Comparison of ENCODE assay signal across 2 cellular contexts in genomic region chr18:46167971-46168370, GRCh38.
TF ChIP-seq lines count a peak whose summit lies in the region.

No MANE protein-coding gene starts in this region.

TF ChIP-seq in GM23338, 12 proteins besides CTCF, POLR2A, EP300 and RAD21 (continued from another document):
- TF ChIP-seq CREB1 (CRISPR knock-in tag; IDR thresholded peaks at IDR 0.05; ENCODE audit: low read depth) (no peak), JUNB (IDR thresholded peaks at IDR 0.05; ENCODE audit: unreplicated experiment) (no peak), NANOG (IDR thresholded peaks at IDR 0.05; ENCODE audit: borderline replicate concordance) (no peak), REST (IDR thresholded peaks at IDR 0.05; ENCODE audit: unreplicated experiment) (no peak), STAT1 (IDR thresholded peaks at IDR 0.05; ENCODE audit: unreplicated experiment) (no peak)

TF ChIP-seq in GM12878, 131 proteins besides CTCF, POLR2A, EP300 and RAD21 (continued from another document and continues in another):
- TF ChIP-seq BCL3 (IDR thresholded peaks at IDR 0.05; ENCODE audit: borderline replicate concordance, insufficient read depth, low read depth, low read length, poor library complexity, severe bottlenecking) = no peak
- peak; percentile 48; the same call in 1 of the 2 replicates for TF ChIP-seq RAD51 (IDR thresholded peaks at IDR 0.05)
- TF ChIP-seq ETV6 (conservative IDR thresholded peaks at IDR 0.05 in 1 of 2, IDR thresholded peaks at IDR 0.05 in 1 of 2; ENCODE audit: borderline replicate concordance in 1 of 2, low read depth in 1 of 2) = peak in 1 of 2 experiments; percentile 95; a peak in 2 of 4 replicates
- TF ChIP-seq EZH2 (IDR thresholded peaks at IDR 0.05; ENCODE audit: borderline replicate concordance, control insufficient read depth, low read depth, low read length) = no peak
- no peak for TF ChIP-seq ZBTB4 (CRISPR knock-in tag; IDR thresholded peaks at IDR 0.05)
- TF ChIP-seq SMAD5 (IDR thresholded peaks at IDR 0.05; ENCODE audit: low read depth) = no peak
- TF ChIP-seq RBBP5 (conservative IDR thresholded peaks at IDR 0.05) = no peak
- TF ChIP-seq PML (IDR thresholded peaks at IDR 0.05; ENCODE audit: low read length) = no peak
- TF ChIP-seq EED (IDR thresholded peaks at IDR 0.05; ENCODE audit: low read depth) = peak; percentile 80
- 0 out of 2 replicates have a peak, but pooled peaks have one; percentile 67 for TF ChIP-seq RCOR1 (conservative IDR thresholded peaks at IDR 0.05; ENCODE audit: low read depth, low read length)
- peak; percentile 26 for TF ChIP-seq MEF2B (IDR thresholded peaks at IDR 0.05; ENCODE audit: partially characterized antibody, poor library complexity, severe bottlenecking)
- no peak for TF ChIP-seq SREBF1 (IDR thresholded peaks at IDR 0.05; ENCODE audit: low read length)
- no peak for TF ChIP-seq ZBTB40 (IDR thresholded peaks at IDR 0.05; ENCODE audit: borderline replicate concordance)
- no peak for TF ChIP-seq MYC (IDR thresholded peaks at IDR 0.05; ENCODE audit: insufficient read depth, insufficient read length, insufficient replicate concordance, low read length, severe bottlenecking)
- TF ChIP-seq BCL11A (IDR thresholded peaks at IDR 0.05; ENCODE audit: low read depth, low read length) = 0 out of 2 replicates have a peak, but pooled peaks have one; percentile 8
- no peak for TF ChIP-seq SUPT20H (IDR thresholded peaks at IDR 0.05; ENCODE audit: borderline replicate concordance, control insufficient read depth, low read depth, low read length)
- 0 out of 2 replicates have a peak, but pooled peaks have one; percentile 10 for TF ChIP-seq SMARCA5 (IDR thresholded peaks at IDR 0.05)
- TF ChIP-seq IKZF2 (IDR thresholded peaks at IDR 0.05) = peak; percentile 70 to 79
- peak; percentile 12; the same call in 1 of the 2 replicates for TF ChIP-seq RUNX3 (IDR thresholded peaks at IDR 0.05; ENCODE audit: low read length)
- no peak for TF ChIP-seq BCLAF1 (IDR thresholded peaks at IDR 0.05)
- no peak for TF ChIP-seq EGR1 (IDR thresholded peaks at IDR 0.05; ENCODE audit: borderline replicate concordance in 1 of 2, low read depth in 2 of 2, low read length in 2 of 2)
- TF ChIP-seq RELB (IDR thresholded peaks at IDR 0.05; ENCODE audit: low read depth) = 0 out of 2 replicates have a peak, but pooled peaks have one; percentile 18
- peak; percentile 80 for TF ChIP-seq IKZF1 (conservative IDR thresholded peaks at IDR 0.05)
- no peak for TF ChIP-seq SREBF2 (IDR thresholded peaks at IDR 0.05; ENCODE audit: low read length)
- 0 out of 2 replicates have a peak, but pooled peaks have one; percentile 58 for TF ChIP-seq DPF2 (IDR thresholded peaks at IDR 0.05)
- no peak for TF ChIP-seq CREM (IDR thresholded peaks at IDR 0.05; ENCODE audit: low read depth)
- TF ChIP-seq HDAC2 (IDR thresholded peaks at IDR 0.05) = no peak
- TF ChIP-seq USF2 (IDR thresholded peaks at IDR 0.05; ENCODE audit: borderline replicate concordance, low read depth, low read length) = no peak
- TF ChIP-seq ZNF384 (IDR thresholded peaks at IDR 0.05; ENCODE audit: borderline replicate concordance, low read depth, low read length) = no peak
- peak; percentile 60 for TF ChIP-seq USF1 (IDR thresholded peaks at IDR 0.05; ENCODE audit: borderline replicate concordance, extremely low read length, insufficient read depth, low read depth, low read length)
- TF ChIP-seq MYB (IDR thresholded peaks at IDR 0.05; ENCODE audit: borderline replicate concordance, low read depth, low read length) = no peak
- TF ChIP-seq ZNF687 (IDR thresholded peaks at IDR 0.05) = peak; percentile 51; the same call in 1 of the 2 replicates
- no peak for TF ChIP-seq IRF5 (IDR thresholded peaks at IDR 0.05; ENCODE audit: borderline replicate concordance)
- TF ChIP-seq PAX8 (IDR thresholded peaks at IDR 0.05) = no peak
